Comparison of ENCODE assay signal across 19 cellular contexts in the genomic region with DNA sequence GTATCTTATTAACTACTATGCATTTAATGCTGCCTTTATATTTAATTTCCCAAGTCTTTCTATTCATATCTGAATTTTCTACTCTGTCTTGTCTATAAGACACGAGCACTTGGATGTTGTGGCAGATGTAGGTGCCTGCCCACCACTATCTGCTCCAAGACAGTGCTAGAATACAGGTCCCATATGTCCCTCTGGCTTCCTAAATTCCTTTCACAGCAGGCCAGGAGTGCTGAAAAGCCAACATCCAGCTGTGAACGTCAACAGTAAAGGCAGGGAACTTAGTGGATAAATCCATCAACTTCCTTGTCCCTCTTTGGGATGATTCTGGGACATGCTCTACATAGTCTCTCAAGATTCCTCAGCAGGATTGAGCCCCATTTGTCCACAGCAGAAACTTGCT.
DNase-seq lines count a peak whose midpoint lies in the region; ATAC-seq, FAIRE-seq and TF ChIP-seq lines count a peak whose summit lies in the region.
"Had no signal": no experiment of that assay in that cellular context is flagged by ENCODE, and none has a peak within 500 bp of the region (broad histone marks: within the 10 kb centered on the region; RNA-seq: fewer than 3 reads in every experiment).

No MANE protein-coding gene starts in this region.

- H3K23ac ChIP-seq in mesendoderm (ENCODE audit: low read length): no peak overlapping the region

- POLR2A ChIA-PET in activated CD4-positive, alpha-beta memory T cell treated with anti-CD3 and anti-CD28 coated beads, Interleukin-2, amount 10 ng/mL, durations not matched to agents 7 days and 5 days (lab: Charles Lee): no interaction called here

- H3K79me1 ChIP-seq in mesendoderm (ENCODE audit: low read length): no peaks in the 10 kb centered on the region

- H3K27me3 ChIP-seq in NT2/D1 (ENCODE audit: insufficient read depth, insufficient read length): no peaks in the 10 kb centered on the region
- H3K27me3 ChIP-seq in mesendoderm (ENCODE audit: insufficient read depth, low read length, poor library complexity): no peaks in the 10 kb centered on the region
- H3K27me3 ChIP-seq: BLaER1 had no signal

- H2BK15ac ChIP-seq in mesendoderm (replicated peaks; ENCODE audit: low read depth): no peak overlapping the region

- H3K4me1 ChIP-seq in NT2/D1 (ENCODE audit: insufficient read depth, insufficient read length) (no peaks in the 10 kb centered on the region), mesendoderm (ENCODE audit: control insufficient read depth, low read depth, low read length) (peaks cover 1% of the 10 kb centered on the region)
- H3K4me1 ChIP-seq: HAP-1 had no signal

- H3K36me3 ChIP-seq in NT2/D1 (ENCODE audit: insufficient read depth, insufficient read length, low read length): no peaks in the 10 kb centered on the region
- H3K36me3 ChIP-seq in mesendoderm (ENCODE audit: control insufficient read depth, insufficient read depth, low read length): no peaks in the 10 kb centered on the region
- H3K36me3 ChIP-seq: HAP-1 had no signal

- H2BK5ac ChIP-seq in mesendoderm (ENCODE audit: low read length): no peak overlapping the region

- CTCF ChIA-PET in activated CD4-positive, alpha-beta memory T cell treated with anti-CD3 and anti-CD28 coated beads, Interleukin-2, amount 10 ng/mL, durations not matched to agents 7 days and 5 days (lab: Charles Lee): no interaction called here

- H3K27ac Mint-ChIP-seq in activated CD4-positive, alpha-beta memory T cell treated with anti-CD3 and anti-CD28 coated beads, Interleukin-2, amount 10 ng/mL, durations not matched to agents 7 days and 5 days: no peak overlapping the region
- H3K27ac Mint-ChIP-seq: CD4-positive, CD25-positive, alpha-beta regulatory T cell; HFFc6 had no signal

- H3K9me3 ChIP-seq in NT2/D1 (ENCODE audit: insufficient read depth, low read length): no peaks in the 10 kb centered on the region
- H3K9me3 ChIP-seq: HAP-1 had no signal

- no peak overlapping the region for H4K5ac ChIP-seq in mesendoderm (ENCODE audit: low read length)

- TF ChIP-seq POLR2A in GM12892 (IDR thresholded peaks at IDR 0.05; ENCODE audit: low read depth, low read length): no peak

- no peak overlapping the region for H3K56ac ChIP-seq in mesendoderm (ENCODE audit: low read length)

- no peaks in the 10 kb centered on the region for H3K36me3 Mint-ChIP-seq in activated CD4-positive, alpha-beta memory T cell treated with anti-CD3 and anti-CD28 coated beads, Interleukin-2, amount 10 ng/mL, durations not matched to agents 7 days and 5 days (ENCODE audit: low read depth)
- H3K36me3 Mint-ChIP-seq: CD4-positive, CD25-positive, alpha-beta regulatory T cell had no signal

- H3K27ac ChIP-seq in mesendoderm (ENCODE audit: low read depth, low read length): no peak overlapping the region
- H3K27ac ChIP-seq: BLaER1 had no signal

- WGBS in mesendoderm (ENCODE audit: extremely low coverage, insufficient coverage, low lambda C conversion rate): no CpG with 5 or more reads among the region's 2 CpGs

- no peaks in the 10 kb centered on the region for H3K79me2 ChIP-seq in mesendoderm (ENCODE audit: control insufficient read depth, insufficient read depth, low read length)

- H3K4me3 Mint-ChIP-seq in activated CD4-positive, alpha-beta memory T cell treated with anti-CD3 and anti-CD28 coated beads, Interleukin-2, amount 10 ng/mL, durations not matched to agents 7 days and 5 days: no peak overlapping the region
- H3K4me3 Mint-ChIP-seq: CD4-positive, CD25-positive, alpha-beta regulatory T cell; HFFc6 had no signal

- H3K27me3 Mint-ChIP-seq in activated CD4-positive, alpha-beta memory T cell treated with anti-CD3 and anti-CD28 coated beads, Interleukin-2, amount 10 ng/mL, durations not matched to agents 7 days and 5 days: peaks cover 2% of the 10 kb centered on the region

- no peak for FAIRE-seq in GM12892 (lab: Jason Lieb, UNC)
- FAIRE-seq: G401.6 had no signal

- DNase-seq in ELF-1 (ENCODE audit: low read depth, low spot score) (peak; percentile 43), NT2/D1 (ENCODE audit: low read depth, low spot score) (peak; percentile 9), iPS DF 19.7 (ENCODE audit: low read depth, low spot score) (peak; percentile 28), mesendoderm (peak; percentile 89), GM12892 (ENCODE audit: insufficient read length) (no peak)
- DNase-seq in activated CD4-positive, alpha-beta memory T cell treated with anti-CD3 and anti-CD28 coated beads, Interleukin-2, amount 10 ng/mL, durations not matched to agents 7 days and 5 days: no peak
- DNase-seq: CD4-positive, CD25-positive, alpha-beta regulatory T cell; DMS53; HFFc6; KG1; MM.1S; NCI-H2029; NCI-H526 treated with DMSO at 0.1 percent for 48 hours; RPMI8226; SHP77 treated with DMSO at 0.1 percent for 48 hours had no signal

- H3K18ac ChIP-seq in mesendoderm (ENCODE audit: low read length): no peak overlapping the region

- H4K8ac ChIP-seq in mesendoderm (ENCODE audit: low read depth, low read length): no peak overlapping the region

- H3K4ac ChIP-seq in mesendoderm (ENCODE audit: low read depth, low read length): no peak overlapping the region

- H3K4me3 ChIP-seq in NT2/D1 (ENCODE audit: insufficient read length, low read depth) (no peak overlapping the region), mesendoderm (ENCODE audit: low read length) (no peak overlapping the region)
- H3K4me3 ChIP-seq: BLaER1, HAP-1 had no signal

- no peak for ATAC-seq in GM18519 (IDR thresholded peaks at IDR 0.05; ENCODE audit: low FRiP score, unreplicated experiment)

- H3K9ac ChIP-seq in NT2/D1 (ENCODE audit: insufficient read length, low read depth) (no peak overlapping the region), mesendoderm (ENCODE audit: low read length) (no peak overlapping the region)
- H3K9ac ChIP-seq: BLaER1 had no signal

- no peak overlapping the region for H2BK120ac ChIP-seq in mesendoderm (ENCODE audit: low read depth, low read length)

- no peaks in the 10 kb centered on the region for H3K9me3 Mint-ChIP-seq in activated CD4-positive, alpha-beta memory T cell treated with anti-CD3 and anti-CD28 coated beads, Interleukin-2, amount 10 ng/mL, durations not matched to agents 7 days and 5 days
- H3K9me3 Mint-ChIP-seq: HFFc6 had no signal

- no peak overlapping the region for H2AK5ac ChIP-seq in mesendoderm (ENCODE audit: low read length)

- H3K4me1 Mint-ChIP-seq in activated CD4-positive, alpha-beta memory T cell treated with anti-CD3 and anti-CD28 coated beads, Interleukin-2, amount 10 ng/mL, durations not matched to agents 7 days and 5 days: peaks cover 5% of the 10 kb centered on the region
- H3K4me1 Mint-ChIP-seq: CD4-positive, CD25-positive, alpha-beta regulatory T cell had no signal

- no peak overlapping the region for H3K4me2 ChIP-seq in mesendoderm (ENCODE audit: low read length)
- H3K4me2 ChIP-seq: BLaER1 had no signal

Comparison
In these comparisons a context has a peak if more than half of its experiments do, and no peak if none do; other contexts are left out.
1. DNase-seq: peak in ELF-1 (single experiment), NT2/D1 (single experiment), iPS DF 19.7 (single experiment) and mesendoderm (single experiment); none in GM12892 (single experiment) and activated CD4-positive, alpha-beta memory T cell treated with anti-CD3 and anti-CD28 coated beads, Interleukin-2, amount 10 ng/mL, durations not matched to agents 7 days and 5 days (single experiment).